13 cellular contexts compared by ENCODE assay signal in the genomic region with DNA sequence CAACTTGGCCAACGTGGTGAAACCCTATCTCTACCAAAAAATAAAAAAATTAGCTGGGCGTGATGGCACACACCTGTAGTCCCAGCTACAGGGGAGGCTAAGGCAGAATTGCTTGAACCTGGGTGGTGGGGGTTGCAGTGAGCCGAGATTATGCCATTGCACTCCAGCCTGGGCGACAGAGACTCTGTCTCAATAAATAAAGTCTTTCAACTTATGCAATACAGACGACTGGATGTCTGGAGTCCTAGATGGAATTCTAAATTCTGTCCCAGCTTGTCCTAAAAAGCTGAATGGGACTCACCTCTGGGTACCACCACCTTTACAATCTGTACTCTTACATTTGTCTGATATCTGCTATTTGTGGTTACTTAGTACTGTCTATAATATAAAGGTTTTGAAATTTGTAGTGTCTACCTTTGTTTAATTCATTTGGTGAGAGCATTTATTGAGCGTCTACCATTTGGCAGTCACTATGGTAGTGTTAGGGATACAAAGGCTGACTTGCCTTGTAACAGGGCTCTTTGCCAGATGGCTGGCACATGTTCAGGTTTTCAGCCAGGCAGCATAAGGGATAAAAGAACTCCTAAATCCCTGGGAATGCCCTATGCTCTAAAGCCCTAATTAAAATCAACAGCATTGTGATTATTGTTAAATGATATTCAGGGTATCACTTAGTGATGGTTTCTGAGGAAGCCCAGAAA. TPM values are rescaled to one million over a fixed set of nuclear protein-coding genes. Genes with fewer than 3 reads are reported as not detected.
DNase-seq lines count a peak whose midpoint lies in the region; ATAC-seq and TF ChIP-seq lines count a peak whose summit lies in the region.
"Had no signal": no experiment of that assay in that cellular context is flagged by ENCODE, and none has a peak within 500 bp of the region (broad histone marks: within the 10 kb centered on the region; RNA-seq: fewer than 3 reads in every experiment).

No MANE protein-coding gene starts in this region.

- ATAC-seq in HG03108 (IDR thresholded peaks at IDR 0.05; ENCODE audit: unreplicated experiment) (no peak), GM18909 (IDR thresholded peaks at IDR 0.05; ENCODE audit: poor library complexity, unreplicated experiment) (no peak)
- ATAC-seq: PC-3 had no signal

- H3K4me3 ChIP-seq in HAP-1 (no peak overlapping the region), fibroblast of the aortic adventitia (ENCODE audit: low read depth, low read length) (no peak overlapping the region)

- H3K36me3 ChIP-seq in HAP-1 (replicated peaks) = peaks cover 4% of the 10 kb centered on the region; the same call in 1 of the 2 replicates

- peaks cover 38% of the 10 kb centered on the region for H3K4me1 ChIP-seq in HAP-1

- no peak for TF ChIP-seq CTCF in fibroblast of the aortic adventitia (IDR thresholded peaks at IDR 0.05; ENCODE audit: insufficient read depth, low read length)

- no peaks in the 10 kb centered on the region for H3K27me3 ChIP-seq in HAP-1 (ENCODE audit: low read depth)

- H3K9me3 ChIP-seq in HAP-1 = no peaks in the 10 kb centered on the region

- DNase-seq in HAP-1 (ENCODE audit: low spot score in 2 of 2) (peak; percentile 37 to 65), NCI-H524 treated with DMSO at 0.1 percent for 48 hours (lab: John Stamatoyannopoulos, UW) (peak; percentile 82), fibroblast of the aortic adventitia (ENCODE audit: low read depth) (peak; percentile 53), pons (ENCODE audit: low spot score) (peak; percentile 87), 8988T (no peak), UCSD-AML1 (lab: John Stamatoyannopoulos, UW; ENCODE audit: unreplicated experiment) (no peak)
- DNase-seq: activated effector memory CD4-positive, alpha-beta T cell treated with Interleukin-2 at 50 U/mL for 16 hours; DMS53; Karpas-422; kidney glomerular epithelial cell; PC-3 had no signal

- in situ Hi-C loops in HAP-1 (cut with MboI; ENCODE audit: low sequenced_read_pairs) = no loop called here

RNA-seq across cellular contexts. Expression of gene ZNF609, which starts 7.2 kb away (rescaled TPM):
- total RNA-seq in fibroblast of the aortic adventitia (ENCODE audit: low replicate concordance) = 19.3 and 38.8 TPM in 2 replicates

Comparison
In these comparisons a context has a peak if more than half of its experiments do, and no peak if none do; other contexts are left out.
1. DNase-seq: peak in HAP-1 (2 of 2), NCI-H524 treated with DMSO at 0.1 percent for 48 hours (single experiment), fibroblast of the aortic adventitia (single experiment) and pons (single experiment); none in 8988T (single experiment) and UCSD-AML1 (single experiment).